17 cellular contexts compared by ENCODE assay signal in the genomic region with DNA sequence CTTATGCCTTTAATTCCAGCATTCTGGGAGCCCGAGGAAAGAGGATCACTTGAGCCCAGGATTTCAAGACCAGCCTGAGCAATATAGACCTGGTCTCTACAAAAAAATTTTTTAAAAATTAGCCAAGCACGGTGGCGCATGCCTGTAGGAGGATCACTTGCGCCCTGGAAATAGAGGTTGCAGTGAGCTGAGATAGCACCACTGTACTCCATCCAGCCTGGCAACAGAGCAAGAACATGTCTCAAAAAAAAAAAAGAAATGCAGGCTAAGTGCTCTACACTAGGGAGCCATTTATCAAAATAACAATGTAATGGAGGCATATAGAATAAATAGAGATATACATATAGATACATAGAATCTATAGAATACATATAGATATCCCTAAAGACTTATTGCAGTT. TPM values are rescaled to one million over a fixed set of nuclear protein-coding genes. Genes with fewer than 3 reads are reported as not detected.
DNase-seq lines count a peak whose midpoint lies in the region; ATAC-seq and TF ChIP-seq lines count a peak whose summit lies in the region.
"Had no signal": no experiment of that assay in that cellular context is flagged by ENCODE, and none has a peak within 500 bp of the region (broad histone marks: within the 10 kb centered on the region; RNA-seq: fewer than 3 reads in every experiment).

No MANE protein-coding gene starts in this region.

- H3K9ac ChIP-seq in Karpas-422 (ENCODE audit: low read length) = no peak overlapping the region

- H3K27ac ChIP-seq in left ventricle myocardium inferior (replicated peaks) = no peak overlapping the region
- peak overlapping the region; percentile 2; the same call in 1 of the 2 replicates for H3K27ac ChIP-seq in Karpas-422 (ENCODE audit: low read length)
- no peak overlapping the region for H3K27ac ChIP-seq in heart right ventricle
- no peak overlapping the region for H3K27ac ChIP-seq in naive thymus-derived CD4-positive, alpha-beta T cell (ENCODE audit: low read depth, low read length)
- no peak overlapping the region for H3K27ac ChIP-seq in gastroesophageal sphincter
- H3K27ac ChIP-seq: C4-2B, HL-60 had no signal

- peak overlapping the region in 1 of 9 donors; percentile 47 for H3K27ac Mint-ChIP-seq in naive thymus-derived CD4-positive, alpha-beta T cell

- H3K79me2 ChIP-seq in Karpas-422 (ENCODE audit: low read length) = peaks cover 88% of the 10 kb centered on the region

- H3K4me2 ChIP-seq in Karpas-422 (ENCODE audit: low read depth, low read length, poor library complexity, severe bottlenecking) = no peak overlapping the region
- H3K4me2 ChIP-seq: GM23338 had no signal

- intact Hi-C loops in Right ventricle myocardium superior (cut with DNase I) (no loop called here), left ventricle myocardium inferior (cut with micrococcal nuclease) (no loop called here), heart right ventricle (cut with DNase I) (no loop called here)
- intact Hi-C loops in naive thymus-derived CD4-positive, alpha-beta T cell (cut with micrococcal nuclease) = loop anchor here in 1 of 2 donors (2.0 kb wide), 1 partner anchor 17 kb away; no protein-coding TSS in a partner anchor

- H3K36me3 Mint-ChIP-seq in naive thymus-derived CD4-positive, alpha-beta T cell = peaks cover 8 to 37% (median 22%) of the 10 kb centered on the region in 5 donors

- H3K4me1 Mint-ChIP-seq in naive thymus-derived CD4-positive, alpha-beta T cell = peaks cover 8 to 51% (median 33%) of the 10 kb centered on the region in 7 donors
- H3K4me1 Mint-ChIP-seq: GM23338 had no signal

- POLR2A ChIA-PET in naive thymus-derived CD4-positive, alpha-beta T cell (lab: Charles Lee) = interaction anchor here (0.8 to 1.4 kb wide), 2 partner anchors 20 to 259 kb away, joined by 3 to 4 read pairs; no protein-coding TSS in a partner anchor

- TF ChIP-seq POLR2A in gastroesophageal sphincter (IDR thresholded peaks at IDR 0.05) = no peak

- no peak overlapping the region for H2AFZ ChIP-seq in Karpas-422 (ENCODE audit: low read length)
- H2AFZ ChIP-seq: GM23338 had no signal

- CTCF ChIA-PET in naive thymus-derived CD4-positive, alpha-beta T cell (lab: Charles Lee) = no interaction called here

- no peak overlapping the region for H3K4me3 Mint-ChIP-seq in naive thymus-derived CD4-positive, alpha-beta T cell
- H3K4me3 Mint-ChIP-seq: CD4-positive, alpha-beta memory T cell; GM23338 had no signal

- H3K27me3 Mint-ChIP-seq in naive thymus-derived CD4-positive, alpha-beta T cell = no peaks in the 10 kb centered on the region
- H3K27me3 Mint-ChIP-seq: CD4-positive, alpha-beta memory T cell had no signal

- 69 to 75% methylated on average over 4 of the region's 4 CpGs for WGBS in heart right ventricle, 2 donors
- WGBS in gastroesophageal sphincter (ENCODE audit: low coverage in 1 of 2), 2 donors = 85 to 94% methylated on average over 4 of the region's 4 CpGs

- H3K27me3 ChIP-seq in left ventricle myocardium inferior (ENCODE audit: low read depth) (no peaks in the 10 kb centered on the region), Karpas-422 (ENCODE audit: low read length) (no peaks in the 10 kb centered on the region), heart right ventricle (no peaks in the 10 kb centered on the region), gastroesophageal sphincter (no peaks in the 10 kb centered on the region)
- H3K27me3 ChIP-seq in naive thymus-derived CD4-positive, alpha-beta T cell (ENCODE audit: control insufficient read depth in 2 of 2, insufficient read depth in 2 of 2, low read length in 2 of 2) = no peaks in the 10 kb centered on the region

- H4K20me1 ChIP-seq in Karpas-422 (ENCODE audit: insufficient read depth, low read depth, low read length) = no peaks in the 10 kb centered on the region

- H3K9me3 Mint-ChIP-seq in naive thymus-derived CD4-positive, alpha-beta T cell = no peaks in the 10 kb centered on the region
- H3K9me3 Mint-ChIP-seq: GM23338 had no signal

- TF ChIP-seq EP300 in gastroesophageal sphincter (IDR thresholded peaks at IDR 0.05) = no peak

- ATAC-seq in Right ventricle myocardium superior (ENCODE audit: poor library complexity) (peak; percentile 89), heart right ventricle (peak in 7 of 8 donors; percentile 43 to 89 (median 83)), gastroesophageal sphincter (no peak), HG03175 (IDR thresholded peaks at IDR 0.05; ENCODE audit: unreplicated experiment) (no peak)
- no peak for ATAC-seq in naive thymus-derived CD4-positive, alpha-beta T cell
- ATAC-seq: GM23338 had no signal

- H3K4me3 ChIP-seq in left ventricle myocardium inferior (no peak overlapping the region), Karpas-422 (ENCODE audit: low read length) (no peak overlapping the region), heart right ventricle (no peak overlapping the region), gastroesophageal sphincter (no peak overlapping the region)
- H3K4me3 ChIP-seq in naive thymus-derived CD4-positive, alpha-beta T cell (ENCODE audit: low read length) = no peak overlapping the region
- H3K4me3 ChIP-seq: GM23338 had no signal

- no peak for DNase-seq in Right ventricle myocardium superior
- DNase-seq in left ventricle myocardium inferior = no peak
- no peak for DNase-seq in Karpas-422
- DNase-seq in heart right ventricle = no peak
- DNase-seq in naive thymus-derived CD4-positive, alpha-beta T cell = no peak
- DNase-seq: ACHN; CD4-positive, alpha-beta memory T cell; DMS153; DMS79; GF-D8; HCEC 1CT had no signal

- H3K9me3 ChIP-seq in left ventricle myocardium inferior (replicated peaks) = no peaks in the 10 kb centered on the region
- no peaks in the 10 kb centered on the region for H3K9me3 ChIP-seq in Karpas-422 (ENCODE audit: low read length)
- H3K9me3 ChIP-seq in heart right ventricle = no peaks in the 10 kb centered on the region
- no peaks in the 10 kb centered on the region for H3K9me3 ChIP-seq in naive thymus-derived CD4-positive, alpha-beta T cell (ENCODE audit: control insufficient read depth in 2 of 3, low read length in 3 of 3)
- no peaks in the 10 kb centered on the region for H3K9me3 ChIP-seq in gastroesophageal sphincter

- H3K36me3 ChIP-seq in left ventricle myocardium inferior = peaks cover 56% of the 10 kb centered on the region
- peaks cover 66% of the 10 kb centered on the region for H3K36me3 ChIP-seq in Karpas-422 (ENCODE audit: insufficient read depth, low read length)
- peaks cover 0 to 90% (median 10%) of the 10 kb centered on the region in 9 donors for H3K36me3 ChIP-seq in heart right ventricle
- peaks cover 0 to 24% (median 7%) of the 10 kb centered on the region in 3 experiments for H3K36me3 ChIP-seq in naive thymus-derived CD4-positive, alpha-beta T cell (ENCODE audit: control insufficient read depth in 2 of 3, insufficient read depth in 3 of 3, low read length in 3 of 3)
- H3K36me3 ChIP-seq in gastroesophageal sphincter = peaks cover 0 to 57% of the 10 kb centered on the region in 2 donors

- TF ChIP-seq CTCF in left ventricle myocardium inferior (IDR thresholded peaks at IDR 0.05; ENCODE audit: borderline replicate concordance) (no peak), heart right ventricle (IDR thresholded peaks at IDR 0.05) (no peak), gastroesophageal sphincter (IDR thresholded peaks at IDR 0.05) (no peak)

- no peaks in the 10 kb centered on the region for H3K9me2 ChIP-seq in Karpas-422 (replicated peaks; ENCODE audit: insufficient read depth, low read length)

- H3K4me1 ChIP-seq in left ventricle myocardium inferior = peaks cover 19% of the 10 kb centered on the region
- peaks cover 16% of the 10 kb centered on the region for H3K4me1 ChIP-seq in Karpas-422 (ENCODE audit: low read length)
- peaks cover 0 to 16% (median 0%) of the 10 kb centered on the region in 9 donors for H3K4me1 ChIP-seq in heart right ventricle
- H3K4me1 ChIP-seq in naive thymus-derived CD4-positive, alpha-beta T cell (ENCODE audit: control insufficient read depth in 2 of 2, insufficient read depth in 2 of 2, low read length in 2 of 2) = no peaks in the 10 kb centered on the region
- H3K4me1 ChIP-seq in gastroesophageal sphincter = no peaks in the 10 kb centered on the region

RNA-seq across cellular contexts. Expression of gene CEPT1, which starts 23.3 kb away (rescaled TPM):
- total RNA-seq in Right ventricle myocardium superior (11.6 TPM), left ventricle myocardium inferior (14.0 TPM), heart right ventricle (10 to 100 TPM in 8 of 10 donors, 1 to 10 TPM in 2; 8.5 to 17.2 (median 13.1) TPM), gastroesophageal sphincter (10 to 100 TPM; 23.1 to 30.4 (median 28.4) TPM)
- 60.5 and 136 TPM in 2 replicates for total RNA-seq in Karpas-422 (2014; rRNA removed; shearing (Covaris generic); ENCODE audit: low replicate concordance)
- 10 to 100 TPM in 1 of 2 donors, 1 to 10 TPM in 1; 6.6 to 19.5 TPM for polyA plus RNA-seq in heart right ventricle
- total RNA-seq in naive thymus-derived CD4-positive, alpha-beta T cell = 10 to 100 TPM; 39.1 to 57.5 (median 40.2) TPM
- polyA plus RNA-seq in naive thymus-derived CD4-positive, alpha-beta T cell = 10 to 100 TPM; 23.0 to 26.3 TPM

RNA-seq across cellular contexts. Expression of gene DRAM2, which starts 23.5 kb away (rescaled TPM):
- 38.6 TPM for total RNA-seq in Right ventricle myocardium superior
- total RNA-seq in left ventricle myocardium inferior = 33.0 TPM
- total RNA-seq in Karpas-422 (2014; rRNA removed; shearing (Covaris generic); ENCODE audit: low replicate concordance) = 142 and 268 TPM in 2 replicates
- total RNA-seq in heart right ventricle = 10 to 100 TPM; 26.7 to 49.5 (median 34.6) TPM
- 10 to 100 TPM; 33.8 to 35.1 TPM for polyA plus RNA-seq in heart right ventricle
- total RNA-seq in naive thymus-derived CD4-positive, alpha-beta T cell = 10 to 100 TPM; 26.9 to 51.6 (median 43.5) TPM
- 10 to 100 TPM; 76.4 to 87.5 TPM for polyA plus RNA-seq in naive thymus-derived CD4-positive, alpha-beta T cell
- total RNA-seq in gastroesophageal sphincter = 10 to 100 TPM; 33.5 to 58.9 (median 37.4) TPM

RNA-seq across cellular contexts. Expression of gene DENND2D, which starts 37.1 kb away (rescaled TPM):
- total RNA-seq in Right ventricle myocardium superior (3.0 TPM), left ventricle myocardium inferior (1.8 TPM), heart right ventricle (10 to 100 TPM in 1 of 10 donors, 1 to 10 TPM in 3, under 1 TPM in 6; 0.46 to 11.9 (median 0.85) TPM), gastroesophageal sphincter (10 to 100 TPM in 1 of 4 donors, 1 to 10 TPM in 3; 1.4 to 16.6 (median 6.4) TPM)
- total RNA-seq in Karpas-422 (2014; rRNA removed; shearing (Covaris generic); ENCODE audit: low replicate concordance) = 80.2 and 90.9 TPM in 2 replicates
- polyA plus RNA-seq in heart right ventricle = 1 to 10 TPM; 1.1 to 2.3 TPM
- total RNA-seq in naive thymus-derived CD4-positive, alpha-beta T cell = 100 to 1,000 TPM; 122 to 328 (median 288) TPM
- polyA plus RNA-seq in naive thymus-derived CD4-positive, alpha-beta T cell = 100 to 1,000 TPM; 192 to 421 TPM
- total RNA-seq: HT1080 had no signal

Comparison
In these comparisons a context has a peak if more than half of its experiments do, and no peak if none do; other contexts are left out.
1. ATAC-seq: peak in Right ventricle myocardium superior (single experiment) and heart right ventricle (7 of 8); none in naive thymus-derived CD4-positive, alpha-beta T cell (single experiment), gastroesophageal sphincter (single experiment) and HG03175 (single experiment).